8 cellular contexts compared by ENCODE assay signal in the genomic region with DNA sequence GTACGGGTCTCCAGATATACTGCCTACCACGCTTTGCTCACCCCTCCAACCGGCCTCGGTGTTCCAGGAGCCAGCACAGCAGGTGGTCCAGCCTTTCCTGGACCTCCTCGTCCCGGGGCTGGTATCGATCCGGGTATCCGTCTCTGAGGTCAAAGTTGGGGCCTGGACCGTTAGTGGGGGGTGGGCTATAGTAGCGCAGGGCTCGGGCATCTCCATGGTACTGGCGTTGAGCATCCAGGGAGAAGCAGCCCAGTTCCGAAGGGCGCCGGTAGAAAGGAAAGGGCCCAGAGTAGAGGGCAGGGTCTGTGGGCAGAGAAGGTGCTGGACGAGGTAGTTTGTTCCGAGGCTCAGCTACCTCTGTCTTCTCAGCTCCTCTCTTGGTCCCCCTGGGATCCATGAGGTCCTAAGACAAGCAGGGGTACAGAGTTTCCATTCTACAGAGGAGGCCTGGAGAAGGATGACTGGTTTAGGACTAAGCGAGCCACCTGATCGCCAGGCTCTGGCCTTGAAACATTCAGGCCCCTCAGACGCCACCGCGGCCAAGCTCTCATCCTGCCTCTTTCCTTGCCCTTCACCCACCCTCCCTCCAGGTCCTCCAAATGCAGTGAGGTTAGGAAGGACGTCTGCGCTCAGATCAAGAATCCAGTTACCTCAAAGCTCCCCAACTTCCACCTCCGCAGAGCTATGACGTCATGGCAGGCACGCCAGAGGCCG. TPM values are rescaled to one million over a fixed set of nuclear protein-coding genes. Genes with fewer than 3 reads are reported as not detected.
A peak's percentile ranks its signal among the peaks of the same experiment; 100 is the strongest.
DNase-seq lines count a peak whose midpoint lies in the region; ATAC-seq and TF ChIP-seq lines count a peak whose summit lies in the region.

No MANE protein-coding gene starts in this region.

- H3K27me3 ChIP-seq in BLaER1 (no peaks in the 10 kb centered on the region), aorta (ENCODE audit: control insufficient read depth in 1 of 2, insufficient read depth in 2 of 2, low read length in 1 of 2) (no peaks in the 10 kb centered on the region)

- H3K9ac ChIP-seq in BLaER1: peak overlapping the region; percentile 88

- peaks cover 36% of the 10 kb centered on the region for H3K4me1 ChIP-seq in BLaER1
- no peaks in the 10 kb centered on the region for H3K4me1 ChIP-seq in aorta (ENCODE audit: control insufficient read depth in 1 of 2, insufficient read depth in 2 of 2, low read length in 2 of 2)

- H3K27ac Mint-ChIP-seq in IgD-negative memory B cell (peak overlapping the region; percentile 99 to 100 (median 100)), mesothelial cell of epicardium (peak overlapping the region; percentile 100)

- ATAC-seq in aorta (ENCODE audit: low FRiP score) (no peak), HG03565 (IDR thresholded peaks at IDR 0.05; ENCODE audit: unreplicated experiment) (no peak), GM18517 (IDR thresholded peaks at IDR 0.05; ENCODE audit: unreplicated experiment) (no peak)

- peak overlapping the region; percentile 97 for H3K4me2 ChIP-seq in BLaER1

- H3K9me3 Mint-ChIP-seq in IgD-negative memory B cell (no peaks in the 10 kb centered on the region), mesothelial cell of epicardium (no peaks in the 10 kb centered on the region)

- H3K4me3 ChIP-seq in BLaER1 (peak overlapping the region; percentile 81), aorta (ENCODE audit: low read length in 2 of 2) (peak overlapping the region; percentile 7 to 70)

- H3K9me3 ChIP-seq in BLaER1: peaks cover 5% of the 10 kb centered on the region; the same call in 1 of the 2 replicates
- no peaks in the 10 kb centered on the region for H3K9me3 ChIP-seq in aorta (ENCODE audit: control insufficient read depth, low read length)

- peaks cover 2% of the 10 kb centered on the region for H3K27me3 Mint-ChIP-seq in IgD-negative memory B cell
- no peaks in the 10 kb centered on the region for H3K27me3 Mint-ChIP-seq in mesothelial cell of epicardium (ENCODE audit: low read depth)

- H3K4me3 Mint-ChIP-seq in IgD-negative memory B cell (peak overlapping the region; percentile 94 to 98 (median 97)), mesothelial cell of epicardium (peak overlapping the region; percentile 97)

- intact Hi-C loops in aorta (cut with DNase I): loop anchor here in 1 of 2 donors (10.0 kb wide), 1 partner anchor 203 kb away; the partner anchor contains the start of genes AGPAT1 and RNF5

- TF ChIP-seq CTCF in mesothelial cell of epicardium (IDR thresholded peaks at IDR 0.05; ENCODE audit: unreplicated experiment): no peak

- peaks cover 6% of the 10 kb centered on the region; the same call in 1 of the 2 replicates for H4K20me1 ChIP-seq in BLaER1

- H3K36me3 Mint-ChIP-seq in IgD-negative memory B cell (peaks cover 7% of the 10 kb centered on the region), mesothelial cell of epicardium (peaks cover 21% of the 10 kb centered on the region)

- H3K36me3 ChIP-seq in BLaER1 (peaks cover 48% of the 10 kb centered on the region), aorta (ENCODE audit: control insufficient read depth in 1 of 2, insufficient read depth in 2 of 2, low read length in 1 of 2) (peaks cover 0 to 12% of the 10 kb centered on the region in 2 donors)

- DNase-seq in caudate nucleus (lab: John Stamatoyannopoulos, UW) (peak in 1 of 61 donors; percentile 38), mesothelial cell of epicardium (ENCODE audit: low spot score in 2 of 2, unreplicated experiment in 2 of 2) (no peak), aorta (peak; percentile 49 to 78), SIG-M5 (lab: John Stamatoyannopoulos, UW) (no peak)

- WGBS in aorta, 2 donors: 15 to 18% methylated on average over 29 of the region's 29 CpGs

- H3K27ac ChIP-seq in BLaER1 (peak overlapping the region; percentile 89), caudate nucleus (ENCODE audit: low read depth, low read length) (peak overlapping the region; percentile 99), aorta (ENCODE audit: low read depth in 1 of 2, low read length in 2 of 2) (peak overlapping the region; percentile 83 to 85)

- H3K4me1 Mint-ChIP-seq in IgD-negative memory B cell (peaks cover 0 to 23% (median 20%) of the 10 kb centered on the region in 3 donors), mesothelial cell of epicardium (peaks cover 15% of the 10 kb centered on the region)

RNA-seq across cellular contexts. Expression of gene DXO, which starts 0.5 kb away (rescaled TPM):
- 16.2 TPM for polyA plus RNA-seq in IgD-negative memory B cell
- 25.2 to 28.1 TPM (median 26.1 TPM) in 3 replicates for total RNA-seq in mesothelial cell of epicardium
- total RNA-seq in aorta: 10 to 100 TPM; 20.2 to 20.5 TPM
- polyA plus RNA-seq in aorta: 10 to 100 TPM in 1 of 2 donors, 1 to 10 TPM in 1; 5.1 to 41.7 TPM

RNA-seq across cellular contexts. Expression of gene C4A, which starts 10.4 kb away (rescaled TPM):
- polyA plus RNA-seq in IgD-negative memory B cell (0.23 TPM), aorta (10 to 100 TPM in 1 of 2 donors, 1 to 10 TPM in 1; 7.4 to 43.6 TPM)
- total RNA-seq in mesothelial cell of epicardium (12.0 to 15.3 TPM (median 12.3 TPM) in 3 replicates), aorta (100 to 1,000 TPM; 146 to 258 TPM)

RNA-seq across cellular contexts. Expression of gene SKIC2, which starts 12.5 kb away (rescaled TPM):
- polyA plus RNA-seq in IgD-negative memory B cell: 12.7 TPM
- total RNA-seq in mesothelial cell of epicardium: 78.6 to 84.3 TPM (median 82.0 TPM) in 3 replicates
- total RNA-seq in aorta: 10 to 100 TPM; 53.8 to 90.3 TPM
- 100 to 1,000 TPM in 1 of 2 donors, 10 to 100 TPM in 1; 26.7 to 188 TPM for polyA plus RNA-seq in aorta

RNA-seq across cellular contexts. Expression of gene NELFE, which starts 12.7 kb away (rescaled TPM):
- polyA plus RNA-seq in IgD-negative memory B cell (51.3 TPM), aorta (10 to 100 TPM; 61.9 to 71.5 TPM)
- total RNA-seq in mesothelial cell of epicardium (55.5 to 60.0 TPM (median 59.8 TPM) in 3 replicates), aorta (10 to 100 TPM; 42.2 to 55.5 TPM)

RNA-seq across cellular contexts. Expression of gene CFB, which starts 25.5 kb away (rescaled TPM):
- polyA plus RNA-seq in IgD-negative memory B cell (not detected), aorta (10 to 100 TPM; 26.4 to 90.4 TPM)
- total RNA-seq in mesothelial cell of epicardium (1.4 to 2.4 TPM (median 1.8 TPM) in 3 replicates), aorta (100 to 1,000 TPM in 1 of 2 donors, 10 to 100 TPM in 1; 56.7 to 141 TPM)

Comparison
In these comparisons a context has a peak if more than half of its experiments do, and no peak if none do; other contexts are left out.
1. DNase-seq: peak in aorta (2 of 2); none in mesothelial cell of epicardium (0 of 2) and SIG-M5 (single experiment).
2. Peak in every context shown above with its lines, with median percentiles within 50 percentile points of each other: H3K27ac ChIP-seq.